9 cellular contexts compared by ENCODE assay signal in the genomic region with DNA sequence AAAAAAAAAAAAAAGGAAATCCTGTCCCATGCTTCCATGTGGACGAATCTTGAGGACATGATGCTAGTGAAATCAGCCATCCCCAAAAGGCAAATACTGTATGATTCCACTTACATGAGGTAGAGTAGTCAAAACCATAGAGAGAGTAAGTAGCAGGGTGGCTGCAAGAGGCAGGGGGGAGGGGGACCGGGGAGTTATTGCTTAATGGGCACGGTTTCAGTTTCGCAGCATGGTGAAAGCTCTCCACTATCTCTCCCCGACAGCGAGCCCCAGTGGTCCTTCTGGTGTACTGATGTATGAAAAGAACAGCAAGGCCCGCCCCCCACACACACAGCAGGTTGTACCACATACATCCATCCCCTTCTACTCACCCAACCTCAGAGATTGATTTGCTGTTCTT. TPM values are rescaled to one million over a fixed set of nuclear protein-coding genes. Genes with fewer than 3 reads are reported as not detected.
DNase-seq lines count a peak whose midpoint lies in the region; ATAC-seq and TF ChIP-seq lines count a peak whose summit lies in the region.
"Had no signal": no experiment of that assay in that cellular context is flagged by ENCODE, and none has a peak within 500 bp of the region (broad histone marks: within the 10 kb centered on the region; RNA-seq: fewer than 3 reads in every experiment).

No MANE protein-coding gene starts in this region.

- no peak overlapping the region for H3K27ac ChIP-seq in vagina
- H3K27ac ChIP-seq: C4-2B had no signal

- TF ChIP-seq POLR2A in vagina (IDR thresholded peaks at IDR 0.05), result no peak

- no peaks in the 10 kb centered on the region for H3K4me1 ChIP-seq in vagina

- peak; percentile 95 for ATAC-seq in HG03039 (IDR thresholded peaks at IDR 0.05; ENCODE audit: unreplicated experiment)

- TF ChIP-seq CTCF in vagina (IDR thresholded peaks at IDR 0.05), result no peak

- H3K27me3 ChIP-seq in vagina, result no peaks in the 10 kb centered on the region

- intact Hi-C loops in vagina (cut with DNase I), result no loop called here

- H3K36me3 ChIP-seq in vagina, result peaks cover 0 to 31% of the 10 kb centered on the region in 2 donors

- no peaks in the 10 kb centered on the region for H3K9me3 ChIP-seq in vagina

- DNase-seq in NCI-H82 (lab: John Stamatoyannopoulos, UW) (peak; percentile 70), NCI-H82 treated with DMSO at 0.1 percent for 48 hours (lab: John Stamatoyannopoulos, UW; ENCODE audit: unreplicated experiment) (no peak), NCI-H460 (ENCODE audit: extremely low read depth, low read depth) (peak; percentile 36), activated T-cell treated with anti-CD3 and anti-CD28 coated beads for 1 hour (ENCODE audit: low read depth) (peak; percentile 55), germinal center (ENCODE audit: low spot score) (peak; percentile 88), vagina (ENCODE audit: extremely low spot score in 2 of 2) (no peak)
- peak; percentile 74 for DNase-seq in stimulated activated CD4-positive, alpha-beta T cell treated with anti-CD3 and anti-CD28 coated beads, Interleukin-15, amount 100 ng/mL, for 24 hours

- no peak overlapping the region for H3K4me3 ChIP-seq in vagina

RNA-seq across cellular contexts. Expression of a gene that starts 32.8 kb away (rescaled TPM):
- total RNA-seq in NCI-H460 (2014; rRNA removed; shearing (Covaris generic)), result 5.0 and 7.7 TPM in 2 replicates
- 21.1 and 22.2 TPM in 2 replicates for polyA plus RNA-seq in NCI-H460 (2014; cell fraction: nucleus; rRNA removed)
- total RNA-seq in vagina, result 14.5 TPM

RNA-seq across cellular contexts. Expression of a gene that starts 58.9 kb away (rescaled TPM):
- total RNA-seq in NCI-H460 (2014; rRNA removed; shearing (Covaris generic)), result 93.6 and 98.2 TPM in 2 replicates
- 89.8 and 125 TPM in 2 replicates for polyA plus RNA-seq in NCI-H460 (2014; cell fraction: nucleus; rRNA removed)
- 21.6 TPM for total RNA-seq in vagina

Comparison
In these comparisons a context has a peak if more than half of its experiments do, and no peak if none do; other contexts are left out.
1. DNase-seq: peak in NCI-H82 (single experiment), NCI-H460 (single experiment), activated T-cell treated with anti-CD3 and anti-CD28 coated beads for 1 hour (single experiment), germinal center (single experiment) and stimulated activated CD4-positive, alpha-beta T cell treated with anti-CD3 and anti-CD28 coated beads, Interleukin-15, amount 100 ng/mL, for 24 hours (single experiment); none in NCI-H82 treated with DMSO at 0.1 percent for 48 hours (single experiment) and vagina (0 of 2).